39 cellular contexts compared by ENCODE assay signal in the genomic region with DNA sequence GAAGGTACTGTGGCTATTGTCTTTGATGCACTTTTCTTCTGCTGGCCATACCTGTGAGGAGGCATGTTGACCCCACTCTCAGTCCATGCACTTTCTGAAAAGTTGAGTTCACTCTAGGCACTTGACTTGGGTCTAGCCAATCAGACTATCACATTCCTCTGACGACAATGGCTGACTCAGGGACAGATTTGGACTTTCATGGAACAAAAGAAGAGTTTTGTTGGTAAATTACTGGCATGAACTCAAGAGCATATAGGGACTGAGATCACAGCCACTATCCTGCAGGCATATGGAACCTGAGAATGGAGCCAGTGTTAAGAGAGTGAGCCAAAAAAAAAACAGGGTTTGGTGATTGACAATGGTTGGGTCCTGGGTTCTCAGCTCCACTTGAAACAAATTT. TPM values are rescaled to one million over a fixed set of nuclear protein-coding genes. Genes with fewer than 3 reads are reported as not detected.
"Had no signal": no experiment of that assay in that cellular context is flagged by ENCODE, and none has a peak within 500 bp of the region (broad histone marks: within the 10 kb centered on the region; RNA-seq: fewer than 3 reads in every experiment).

No MANE protein-coding gene starts in this region.

- H3K4me3 ChIP-seq: adrenal gland, body of pancreas, cardiac muscle cell had no signal

- H3K27me3 Mint-ChIP-seq: activated B cell treated with CpG ODN at 0.5 μM for 24 hours; activated CD4-positive, alpha-beta memory T cell treated with anti-CD3 and anti-CD28 coated beads, Interleukin-2, amount 10 ng/mL, durations not matched to agents 7 days and 5 days; activated CD4-positive, alpha-beta T cell treated with anti-CD3 and anti-CD28 coated beads for 36 hours; activated CD8-positive, alpha-beta memory T cell treated with anti-CD3 and anti-CD28 coated beads, Interleukin-2, amount 10 ng/mL, durations not matched to agents 7 days and 5 days; activated naive CD8-positive, alpha-beta T cell treated with anti-CD3 and anti-CD28 coated beads for 36 hours; activated T-cell treated with anti-CD3 and anti-CD28 coated beads, Interleukin-2, amount 50 U/mL, for 24 hours; central memory CD8-positive, alpha-beta T cell had no signal

- H3K36me3 ChIP-seq: adrenal gland, brain microvascular endothelial cell, cardiac muscle cell had no signal

- H3K27ac ChIP-seq: adrenal gland, body of pancreas, brain microvascular endothelial cell, cardiac muscle cell, VCaP had no signal

- H3K36me3 Mint-ChIP-seq: activated CD8-positive, alpha-beta memory T cell treated with anti-CD3 and anti-CD28 coated beads, Interleukin-2, amount 10 ng/mL, durations not matched to agents 7 days and 5 days; activated naive CD4-positive, alpha-beta T cell treated with anti-CD3 and anti-CD28 coated beads, Interleukin-2, amount 50 U/mL, for 72 hours; activated naive CD8-positive, alpha-beta T cell treated with anti-CD3 and anti-CD28 coated beads for 36 hours had no signal

- H3K4me3 Mint-ChIP-seq: activated B cell treated with CpG ODN at 0.5 μM for 24 hours; activated CD4-positive, alpha-beta memory T cell treated with anti-CD3 and anti-CD28 coated beads, Interleukin-2, amount 10 ng/mL, durations not matched to agents 7 days and 5 days; activated CD4-positive, alpha-beta T cell treated with anti-CD3 and anti-CD28 coated beads for 36 hours; activated CD4-positive, alpha-beta T cell treated with anti-CD3 and anti-CD28 coated beads, Interleukin-2, amount 10 ng/mL, durations not matched to agents 7 days and 5 days; activated CD8-positive, alpha-beta memory T cell treated with anti-CD3 and anti-CD28 coated beads, Interleukin-2, amount 10 ng/mL, durations not matched to agents 7 days and 5 days; activated CD8-positive, alpha-beta T cell treated with anti-CD3 and anti-CD28 coated beads, Interleukin-2, amount 10 ng/mL, durations not matched to agents 7 days and 5 days; activated naive CD4-positive, alpha-beta T cell treated with anti-CD3 and anti-CD28 coated beads for 36 hours; activated naive CD8-positive, alpha-beta T cell treated with anti-CD3 and anti-CD28 coated beads for 36 hours; activated T-cell treated with anti-CD3 and anti-CD28 coated beads, Interleukin-2, amount 50 U/mL, for 24 hours; central memory CD8-positive, alpha-beta T cell; T-helper 1 cell treated with Interleukin-12 subunit alpha and Interleukin-12 subunit beta and Interleukin-4 antibody, amounts not matched to agents 30 μg/mL and 1 μg/mL, for 36 hours; T-helper 2 cell treated with Interferon-gamma antibody and Interleukin-4, amounts not matched to agents 5 μg/mL and 100 μg/mL, for 36 hours had no signal

- ATAC-seq: activated CD4-positive, alpha-beta T cell treated with anti-CD3 and anti-CD28 coated beads for 36 hours; activated CD8-positive, alpha-beta memory T cell treated with anti-CD3 and anti-CD28 coated beads, Interleukin-2, amount 10 ng/mL, durations not matched to agents 7 days and 5 days; activated CD8-positive, alpha-beta T cell treated with anti-CD3 and anti-CD28 coated beads, Interleukin-2, amount 10 ng/mL, durations not matched to agents 7 days and 5 days; activated naive CD4-positive, alpha-beta T cell treated with anti-CD3 and anti-CD28 coated beads, Interleukin-2, amount 50 U/mL, for 72 hours; body of pancreas had no signal

- H3K4me1 Mint-ChIP-seq: activated B cell treated with CpG ODN at 0.5 μM for 24 hours; activated CD4-positive, alpha-beta T cell treated with anti-CD3 and anti-CD28 coated beads for 36 hours; activated naive CD8-positive, alpha-beta T cell treated with anti-CD3 and anti-CD28 coated beads for 36 hours; central memory CD8-positive, alpha-beta T cell had no signal

- DNase-seq: activated B cell treated with CpG ODN at 0.5 μM for 24 hours; activated CD4-positive, alpha-beta memory T cell treated with anti-CD3 and anti-CD28 coated beads, Interleukin-2, amount 10 ng/mL, durations not matched to agents 7 days and 5 days; activated CD4-positive, alpha-beta T cell treated with anti-CD3 and anti-CD28 coated beads for 36 hours; activated CD4-positive, alpha-beta T cell treated with anti-CD3 and anti-CD28 coated beads for 48 hours; activated CD4-positive, alpha-beta T cell treated with anti-CD3 and anti-CD28 coated beads, Interleukin-2, amount 10 ng/mL, durations not matched to agents 7 days and 5 days; activated CD4-positive, alpha-beta T cell treated with anti-CD3 and anti-CD28 coated beads, Interleukin-2, amount 50 U/mL, for 48 hours; activated CD4-positive, CD25-positive, alpha-beta regulatory T cell treated with anti-CD3 and anti-CD28 coated beads, Interleukin-2, amount 50 U/mL, for 72 hours; activated CD8-positive, alpha-beta memory T cell treated with anti-CD3 and anti-CD28 coated beads for 24 hours; activated CD8-positive, alpha-beta memory T cell treated with anti-CD3 and anti-CD28 coated beads, Interleukin-2, amount 10 ng/mL, durations not matched to agents 7 days and 5 days; activated CD8-positive, alpha-beta memory T cell treated with anti-CD3 and anti-CD28 coated beads, Interleukin-2, amount 50 U/mL, for 48 hours; activated CD8-positive, alpha-beta T cell treated with anti-CD3 and anti-CD28 coated beads, Interleukin-2, amount 10 ng/mL, durations not matched to agents 7 days and 5 days; activated effector memory CD4-positive, alpha-beta T cell treated with Interleukin-2 at 50 U/mL for 16 hours; activated gamma-delta T cell; activated naive CD4-positive, alpha-beta T cell; activated naive CD4-positive, alpha-beta T cell treated with anti-CD3 and anti-CD28 coated beads for 36 hours; activated naive CD4-positive, alpha-beta T cell treated with anti-CD3 and anti-CD28 coated beads, Interleukin-2, amount 50 U/mL, for 16 hours; activated naive CD8-positive, alpha-beta T cell treated with anti-CD3 and anti-CD28 coated beads for 36 hours; activated T-cell treated with anti-CD3 and anti-CD28 coated beads, Interleukin-2, amount 50 U/mL, for 24 hours; activated T-cell treated with anti-CD3 and anti-CD28 coated beads, Interleukin-2, amount 50 U/mL, for 48 hours; adrenal gland; amniotic stem cell; aorta; body of pancreas; brain microvascular endothelial cell; caudate nucleus; cerebellar nuclear complex; T-helper 1 cell; T-helper 2 cell; T-helper 9 cell had no signal

- H3K27me3 ChIP-seq: adrenal gland, body of pancreas, brain microvascular endothelial cell, cardiac muscle cell had no signal

- H3K27ac Mint-ChIP-seq: activated B cell treated with CpG ODN at 0.5 μM for 24 hours; activated CD4-positive, alpha-beta memory T cell treated with anti-CD3 and anti-CD28 coated beads, Interleukin-2, amount 10 ng/mL, durations not matched to agents 7 days and 5 days; activated CD4-positive, alpha-beta T cell treated with anti-CD3 and anti-CD28 coated beads for 36 hours; activated CD4-positive, alpha-beta T cell treated with anti-CD3 and anti-CD28 coated beads, Interleukin-2, amount 10 ng/mL, durations not matched to agents 7 days and 5 days; activated CD8-positive, alpha-beta memory T cell treated with anti-CD3 and anti-CD28 coated beads, Interleukin-2, amount 10 ng/mL, durations not matched to agents 7 days and 5 days; activated CD8-positive, alpha-beta T cell treated with anti-CD3 and anti-CD28 coated beads, Interleukin-2, amount 10 ng/mL, durations not matched to agents 7 days and 5 days; activated naive CD4-positive, alpha-beta T cell treated with anti-CD3 and anti-CD28 coated beads for 36 hours; activated naive CD4-positive, alpha-beta T cell treated with anti-CD3 and anti-CD28 coated beads, Interleukin-2, amount 50 U/mL, for 72 hours; activated naive CD8-positive, alpha-beta T cell treated with anti-CD3 and anti-CD28 coated beads for 36 hours; activated T-cell treated with anti-CD3 and anti-CD28 coated beads, Interleukin-2, amount 50 U/mL, for 24 hours; activated T-helper 2 cell treated with anti-CD3 and anti-CD28 coated beads, Interferon-gamma antibody, Interleukin-2, Interleukin-4, amounts not matched to agents 10 μg/mL and 5 μg/mL and 100 μg/mL, durations not matched to agents 14 hours and 24 hours and 36 hours; T-helper 1 cell treated with Interleukin-12 subunit alpha and Interleukin-12 subunit beta and Interleukin-4 antibody, amounts not matched to agents 30 μg/mL and 1 μg/mL, for 36 hours; T-helper 2 cell treated with Interferon-gamma antibody and Interleukin-4, amounts not matched to agents 5 μg/mL and 100 μg/mL, for 36 hours had no signal

- H3K9me3 ChIP-seq: adrenal gland, body of pancreas had no signal

- H3K4me1 ChIP-seq: adrenal gland, body of pancreas had no signal

- H3K9me3 Mint-ChIP-seq: activated B cell treated with CpG ODN at 0.5 μM for 24 hours; activated CD4-positive, alpha-beta T cell treated with anti-CD3 and anti-CD28 coated beads, Interleukin-2, amount 10 ng/mL, durations not matched to agents 7 days and 5 days; activated naive CD8-positive, alpha-beta T cell treated with anti-CD3 and anti-CD28 coated beads for 36 hours; activated T-cell treated with anti-CD3 and anti-CD28 coated beads, Interleukin-2, amount 50 U/mL, for 24 hours; activated T-helper 2 cell treated with anti-CD3 and anti-CD28 coated beads, Interferon-gamma antibody, Interleukin-2, Interleukin-4, amounts not matched to agents 10 μg/mL and 5 μg/mL and 100 μg/mL, durations not matched to agents 14 hours and 24 hours and 36 hours had no signal

RNA-seq across cellular contexts. Expression of a gene that starts 24.6 kb away (rescaled TPM):
- total RNA-seq: activated B cell treated with CpG ODN at 0.5 μM for 24 hours; activated CD4-positive, alpha-beta memory T cell treated with anti-CD3 and anti-CD28 coated beads, Interleukin-2, amount 10 ng/mL, durations not matched to agents 7 days and 5 days; activated CD4-positive, alpha-beta T cell treated with anti-CD3 and anti-CD28 coated beads for 36 hours; activated CD4-positive, alpha-beta T cell treated with anti-CD3 and anti-CD28 coated beads, Interleukin-2, amount 10 ng/mL, durations not matched to agents 7 days and 5 days; activated CD8-positive, alpha-beta memory T cell treated with anti-CD3 and anti-CD28 coated beads, Interleukin-2, amount 10 ng/mL, durations not matched to agents 7 days and 5 days; activated CD8-positive, alpha-beta T cell treated with anti-CD3 and anti-CD28 coated beads, Interleukin-2, amount 10 ng/mL, durations not matched to agents 7 days and 5 days; activated naive CD4-positive, alpha-beta T cell treated with anti-CD3 and anti-CD28 coated beads for 36 hours; activated naive CD4-positive, alpha-beta T cell treated with anti-CD3 and anti-CD28 coated beads, Interleukin-2, amount 50 U/mL, for 72 hours; activated naive CD8-positive, alpha-beta T cell treated with anti-CD3 and anti-CD28 coated beads for 36 hours; activated T-helper 2 cell treated with anti-CD3 and anti-CD28 coated beads, Interferon-gamma antibody, Interleukin-2, Interleukin-4, amounts not matched to agents 10 μg/mL and 5 μg/mL and 100 μg/mL, durations not matched to agents 14 hours and 24 hours and 36 hours; bronchial epithelial cell; cardiac muscle cell; chondrocyte had no signal
- polyA plus RNA-seq: aorta, cardiac muscle cell had no signal

RNA-seq across cellular contexts. Expression of a gene that starts 41.3 kb away (rescaled TPM):
- total RNA-seq: activated B cell treated with CpG ODN at 0.5 μM for 24 hours; activated CD4-positive, alpha-beta memory T cell treated with anti-CD3 and anti-CD28 coated beads, Interleukin-2, amount 10 ng/mL, durations not matched to agents 7 days and 5 days; activated CD4-positive, alpha-beta T cell treated with anti-CD3 and anti-CD28 coated beads for 36 hours; activated CD4-positive, alpha-beta T cell treated with anti-CD3 and anti-CD28 coated beads, Interleukin-2, amount 10 ng/mL, durations not matched to agents 7 days and 5 days; activated CD8-positive, alpha-beta memory T cell treated with anti-CD3 and anti-CD28 coated beads, Interleukin-2, amount 10 ng/mL, durations not matched to agents 7 days and 5 days; activated CD8-positive, alpha-beta T cell treated with anti-CD3 and anti-CD28 coated beads, Interleukin-2, amount 10 ng/mL, durations not matched to agents 7 days and 5 days; activated naive CD4-positive, alpha-beta T cell treated with anti-CD3 and anti-CD28 coated beads for 36 hours; activated naive CD4-positive, alpha-beta T cell treated with anti-CD3 and anti-CD28 coated beads, Interleukin-2, amount 50 U/mL, for 72 hours; activated naive CD8-positive, alpha-beta T cell treated with anti-CD3 and anti-CD28 coated beads for 36 hours; activated T-helper 2 cell treated with anti-CD3 and anti-CD28 coated beads, Interferon-gamma antibody, Interleukin-2, Interleukin-4, amounts not matched to agents 10 μg/mL and 5 μg/mL and 100 μg/mL, durations not matched to agents 14 hours and 24 hours and 36 hours; adrenal gland; astrocyte; body of pancreas; cardiac muscle cell; chondrocyte had no signal
- polyA plus RNA-seq: adrenal gland, aorta, cardiac muscle cell had no signal

RNA-seq across cellular contexts. Expression of a gene that starts 57.4 kb away (rescaled TPM):
- total RNA-seq: activated B cell treated with CpG ODN at 0.5 μM for 24 hours; activated CD4-positive, alpha-beta memory T cell treated with anti-CD3 and anti-CD28 coated beads, Interleukin-2, amount 10 ng/mL, durations not matched to agents 7 days and 5 days; activated CD4-positive, alpha-beta T cell treated with anti-CD3 and anti-CD28 coated beads for 36 hours; activated CD4-positive, alpha-beta T cell treated with anti-CD3 and anti-CD28 coated beads, Interleukin-2, amount 10 ng/mL, durations not matched to agents 7 days and 5 days; activated CD8-positive, alpha-beta memory T cell treated with anti-CD3 and anti-CD28 coated beads, Interleukin-2, amount 10 ng/mL, durations not matched to agents 7 days and 5 days; activated CD8-positive, alpha-beta T cell treated with anti-CD3 and anti-CD28 coated beads, Interleukin-2, amount 10 ng/mL, durations not matched to agents 7 days and 5 days; activated naive CD4-positive, alpha-beta T cell treated with anti-CD3 and anti-CD28 coated beads for 36 hours; activated naive CD4-positive, alpha-beta T cell treated with anti-CD3 and anti-CD28 coated beads, Interleukin-2, amount 50 U/mL, for 72 hours; activated naive CD8-positive, alpha-beta T cell treated with anti-CD3 and anti-CD28 coated beads for 36 hours; activated T-helper 2 cell treated with anti-CD3 and anti-CD28 coated beads, Interferon-gamma antibody, Interleukin-2, Interleukin-4, amounts not matched to agents 10 μg/mL and 5 μg/mL and 100 μg/mL, durations not matched to agents 14 hours and 24 hours and 36 hours; cardiac muscle cell had no signal
- polyA plus RNA-seq: cardiac muscle cell had no signal
